Comparison of ENCODE assay signal across 16 cellular contexts in the genomic region with DNA sequence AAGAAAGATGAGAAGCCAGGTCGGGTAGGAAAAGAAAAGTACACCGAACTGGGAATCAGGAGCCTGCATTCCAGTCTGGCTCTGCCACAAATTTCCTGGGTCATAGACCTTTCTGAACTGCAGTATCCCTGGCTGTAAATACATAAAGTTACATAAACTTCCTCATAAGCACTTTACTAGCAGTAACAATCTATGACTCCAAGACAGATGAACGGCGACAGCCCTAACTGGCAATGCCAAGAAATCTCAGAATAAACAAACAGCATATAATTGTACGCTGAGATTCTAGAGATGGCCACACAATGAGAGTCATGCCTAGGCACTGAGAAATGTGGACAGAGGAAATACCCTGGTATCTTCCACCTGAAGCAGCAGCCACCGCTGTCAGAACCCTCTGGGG.
DNase-seq lines count a peak whose midpoint lies in the region; ATAC-seq and TF ChIP-seq lines count a peak whose summit lies in the region.
"Had no signal": no experiment of that assay in that cellular context is flagged by ENCODE, and none has a peak within 500 bp of the region (broad histone marks: within the 10 kb centered on the region; RNA-seq: fewer than 3 reads in every experiment).

No MANE protein-coding gene starts in this region.

- H3K79me2 ChIP-seq in PC-3 (ENCODE audit: low read length) (no peaks in the 10 kb centered on the region), fibroblast of lung (ENCODE audit: control insufficient read depth, insufficient read depth, low read length) (no peaks in the 10 kb centered on the region)

- TF ChIP-seq POLR2A in uterus (IDR thresholded peaks at IDR 0.05): no peak

- H3K4me2 ChIP-seq in PC-3 (ENCODE audit: low read length) (no peak overlapping the region), fibroblast of lung (ENCODE audit: extremely low read depth, insufficient read depth, low read length) (peak overlapping the region; percentile 32)
- H3K4me2 ChIP-seq: A549 had no signal

- no peaks in the 10 kb centered on the region for H3F3A ChIP-seq in PC-3 (ENCODE audit: low read length, unreplicated experiment)

- no peaks in the 10 kb centered on the region for H3K9me2 ChIP-seq in PC-3 (replicated peaks; ENCODE audit: low read length)

- H3K9me3 ChIP-seq in PC-3 (ENCODE audit: low read length): peaks cover 10% of the 10 kb centered on the region; the same call in 1 of the 2 replicates
- no peaks in the 10 kb centered on the region for H3K9me3 ChIP-seq in fibroblast of lung (ENCODE audit: control insufficient read depth, insufficient read depth, low read depth, low read length)
- peaks cover 0 to 9% of the 10 kb centered on the region in 2 donors for H3K9me3 ChIP-seq in uterus
- H3K9me3 ChIP-seq: BE2C had no signal

- no peaks in the 10 kb centered on the region; the same call in 1 of the 2 replicates for H3K36me3 ChIP-seq in PC-3 (ENCODE audit: low read depth, low read length)
- no peaks in the 10 kb centered on the region for H3K36me3 ChIP-seq in fibroblast of lung (ENCODE audit: control insufficient read depth, insufficient read depth, low read length)
- no peaks in the 10 kb centered on the region for H3K36me3 ChIP-seq in rectal smooth muscle tissue (ENCODE audit: control insufficient read depth, insufficient read depth, low read length)
- H3K36me3 ChIP-seq in uterus: no peaks in the 10 kb centered on the region
- H3K36me3 ChIP-seq: BE2C had no signal

- H3K27me3 ChIP-seq in PC-3 (ENCODE audit: low read length): peaks cover 17% of the 10 kb centered on the region
- peaks cover 7% of the 10 kb centered on the region for H3K27me3 ChIP-seq in fibroblast of lung (ENCODE audit: control insufficient read depth, insufficient read depth, low read length)
- H3K27me3 ChIP-seq in rectal smooth muscle tissue (ENCODE audit: control insufficient read depth, insufficient read depth, low read length): peaks cover 3% of the 10 kb centered on the region
- H3K27me3 ChIP-seq in uterus: no peaks in the 10 kb centered on the region

- POLR2A ChIA-PET in PC-3 (lab: Charles Lee; ENCODE audit: unreplicated experiment): no interaction called here

- H3K4me1 ChIP-seq in PC-3 (ENCODE audit: insufficient read depth, low read length) (no peaks in the 10 kb centered on the region), fibroblast of lung (ENCODE audit: control insufficient read depth, extremely low read depth, insufficient read depth, low read length) (no peaks in the 10 kb centered on the region), rectal smooth muscle tissue (ENCODE audit: control insufficient read depth, insufficient read depth, low read length) (no peaks in the 10 kb centered on the region), uterus (no peaks in the 10 kb centered on the region)
- H3K4me1 ChIP-seq: A549, BE2C had no signal

- H4K20me1 ChIP-seq in PC-3 (ENCODE audit: low read length) (no peaks in the 10 kb centered on the region), fibroblast of lung (ENCODE audit: control insufficient read depth, extremely low read depth, insufficient read depth, low read length) (no peaks in the 10 kb centered on the region)

- H3K4me3 ChIP-seq in LNCaP clone FGC (ENCODE audit: low read depth, low read length) (peak overlapping the region; percentile 1; the same call in 1 of the 2 replicates), PC-3 (ENCODE audit: low read length) (no peak overlapping the region), fibroblast of lung (replicated peaks in 1 of 4; ENCODE audit: control extremely low read depth in 1 of 4, insufficient read depth in 1 of 4, low read depth in 3 of 4, low read length in 4 of 4) (no peak overlapping the region), rectal smooth muscle tissue (ENCODE audit: low read length) (peak overlapping the region; percentile 3), uterus (no peak overlapping the region)
- H3K4me3 ChIP-seq: A549 had no signal

- no peak for TF ChIP-seq CTCF in LNCaP clone FGC (IDR thresholded peaks at IDR 0.05; ENCODE audit: control insufficient read depth, extremely low read depth, insufficient read depth)
- no peak for TF ChIP-seq CTCF in PC-3 (conservative IDR thresholded peaks at IDR 0.05; ENCODE audit: low read depth, low read length)
- TF ChIP-seq CTCF in fibroblast of lung (conservative IDR thresholded peaks at IDR 0.05 in 1 of 2, IDR thresholded peaks at IDR 0.05 in 1 of 2; ENCODE audit: low read depth in 1 of 2, low read length in 2 of 2): no peak
- TF ChIP-seq CTCF in uterus (IDR thresholded peaks at IDR 0.05): no peak

- H2AFZ ChIP-seq in PC-3 (ENCODE audit: low read length) (no peak overlapping the region), fibroblast of lung (ENCODE audit: low read length) (no peak overlapping the region)

- H3K27ac ChIP-seq in PC-3 (ENCODE audit: low read length) (no peak overlapping the region), fibroblast of lung (ENCODE audit: insufficient read depth, low read length) (no peak overlapping the region), rectal smooth muscle tissue (ENCODE audit: low read depth, low read length) (no peak overlapping the region), uterus (no peak overlapping the region)
- H3K27ac ChIP-seq: A549 had no signal

- no TSS peak for BruUV-seq in PC-3 (replicated peaks; lab: Mats Ljungman, UMichigan)

- ATAC-seq in PC-3: peak; percentile 18
- no peak for ATAC-seq in GM21717 (IDR thresholded peaks at IDR 0.05; ENCODE audit: unreplicated experiment)
- ATAC-seq: CD8-positive, alpha-beta T cell had no signal

- CTCF ChIA-PET in PC-3 (lab: Charles Lee): no interaction called here

- DNase-seq in LNCaP clone FGC (ENCODE audit: low read depth): peak; percentile 78
- no peak for DNase-seq in PC-3
- peak in 1 of 2 donors; percentile 17 for DNase-seq in fibroblast of lung (ENCODE audit: low read depth in 2 of 2)
- no peak for DNase-seq in uterus
- DNase-seq in NCI-H2081 treated with DMSO at 0.1 percent for 48 hours (lab: John Stamatoyannopoulos, UW): no peak
- DNase-seq: BE2C; CD8-positive, alpha-beta T cell; COR-L47; DMS153; DMS79 treated with DMSO at 0.1 percent for 48 hours; EL; GOT3; H9 had no signal

- intact Hi-C loops in PC-3 (cut with micrococcal nuclease): no loop called here
- intact Hi-C loops in uterus (cut with DNase I; ENCODE audit: low total_unique reads): no loop called here

- no peak overlapping the region for H3K9ac ChIP-seq in PC-3 (ENCODE audit: low read length)
- no peak overlapping the region for H3K9ac ChIP-seq in fibroblast of lung (ENCODE audit: insufficient read depth, low read length)
- no peak overlapping the region for H3K9ac ChIP-seq in rectal smooth muscle tissue (ENCODE audit: low read length)

Comparison
In these comparisons a context has a peak if more than half of its experiments do, and no peak if none do; other contexts are left out.
1. H3K4me3 ChIP-seq: peak in LNCaP clone FGC (single experiment) and rectal smooth muscle tissue (single experiment); none in PC-3 (single experiment), fibroblast of lung (0 of 4) and uterus (0 of 2).